In genomic region chr9:87441251-87441650, GRCh38 we compare ENCODE assay signal across 1 cellular context.
TF ChIP-seq lines count a peak whose summit lies in the region.

No MANE protein-coding gene starts in this region.

TF ChIP-seq in GM23338, 12 proteins besides CTCF, POLR2A, EP300 and RAD21:
- TF ChIP-seq EZH2phosphoT487 (IDR thresholded peaks at IDR 0.05; ENCODE audit: unreplicated experiment) (no peak), ZNF114 (CRISPR knock-in tag; IDR thresholded peaks at IDR 0.05) (no peak), ZNF462 (CRISPR knock-in tag; IDR thresholded peaks at IDR 0.05) (no peak), STAT1 (IDR thresholded peaks at IDR 0.05; ENCODE audit: unreplicated experiment) (no peak), REST (IDR thresholded peaks at IDR 0.05; ENCODE audit: unreplicated experiment) (no peak), POLR2AphosphoS5 (IDR thresholded peaks at IDR 0.05; ENCODE audit: low read depth) (no peak), ETS1 (IDR thresholded peaks at IDR 0.05) (no peak), EZH2 (IDR thresholded peaks at IDR 0.05; ENCODE audit: low read depth, unreplicated experiment) (no peak), JUNB (IDR thresholded peaks at IDR 0.05; ENCODE audit: unreplicated experiment) (no peak), CREB1 (CRISPR knock-in tag; IDR thresholded peaks at IDR 0.05; ENCODE audit: low read depth) (no peak), NANOG (IDR thresholded peaks at IDR 0.05; ENCODE audit: borderline replicate concordance) (no peak), ZNF331 (CRISPR knock-in tag; IDR thresholded peaks at IDR 0.05; ENCODE audit: low read depth) (no peak)
